23 cellular contexts compared by ENCODE assay signal in the genomic region with DNA sequence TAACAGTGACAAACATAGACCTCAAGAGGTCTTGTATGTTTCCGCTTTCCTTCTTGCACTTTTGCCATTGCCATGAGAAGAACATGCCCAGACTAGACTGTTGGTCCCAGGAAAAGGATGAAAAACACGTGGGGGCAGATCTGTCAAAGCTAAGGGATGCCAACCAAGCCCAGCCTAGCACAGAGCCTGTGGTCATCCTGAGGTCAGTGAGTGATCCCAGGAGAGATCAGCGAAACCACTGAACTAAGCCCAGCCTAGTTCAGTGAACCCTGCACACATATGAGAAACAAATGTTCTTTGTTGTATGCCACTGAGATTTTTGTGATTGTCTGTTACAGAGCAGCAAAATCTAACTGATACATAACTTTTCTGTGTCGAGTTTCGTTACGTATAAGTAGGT.
A peak's percentile ranks its signal among the peaks of the same experiment; 100 is the strongest.
DNase-seq lines count a peak whose midpoint lies in the region; ATAC-seq and TF ChIP-seq lines count a peak whose summit lies in the region.
"Had no signal": no experiment of that assay in that cellular context is flagged by ENCODE, and none has a peak within 500 bp of the region (broad histone marks: within the 10 kb centered on the region; RNA-seq: fewer than 3 reads in every experiment).

No MANE protein-coding gene starts in this region.

- ATAC-seq in GM18502 (IDR thresholded peaks at IDR 0.05; ENCODE audit: poor library complexity, unreplicated experiment): peak; percentile 58
- ATAC-seq in HG02588 (IDR thresholded peaks at IDR 0.05; ENCODE audit: unreplicated experiment): peak; percentile 70
- ATAC-seq in WTC11: no peak
- no peak for ATAC-seq in GM19035 (IDR thresholded peaks at IDR 0.05; ENCODE audit: unreplicated experiment)
- ATAC-seq: esophagus mucosa; stimulated activated naive CD8-positive, alpha-beta T cell treated with anti-CD3 and anti-CD28 coated beads, Interleukin-15, Interleukin-2, amounts not matched to agents 100 U/mL and 50 U/mL, for 24 hours had no signal

- H3K36me3 Mint-ChIP-seq in WTC11: no peaks in the 10 kb centered on the region
- H3K36me3 Mint-ChIP-seq: activated naive CD4-positive, alpha-beta T cell treated with anti-CD3 and anti-CD28 coated beads, Interleukin-2, amount 10 ng/mL, durations not matched to agents 7 days and 5 days had no signal

- POLR2A ChIA-PET in WTC11 (lab: Charles Lee): no interaction called here

- peaks cover 14% of the 10 kb centered on the region; the same call in 1 of the 2 replicates for H3K4me1 Mint-ChIP-seq in WTC11
- H3K4me1 Mint-ChIP-seq: activated naive CD4-positive, alpha-beta T cell treated with anti-CD3 and anti-CD28 coated beads, Interleukin-2, amount 10 ng/mL, durations not matched to agents 7 days and 5 days had no signal

- H3K9me3 ChIP-seq in WERI-Rb-1 (ENCODE audit: severe bottlenecking): no peaks in the 10 kb centered on the region
- H3K9me3 ChIP-seq: left ventricle myocardium inferior, ovary had no signal

- CTCF ChIA-PET in WTC11 (lab: Charles Lee): no interaction called here

- H3K27me3 Mint-ChIP-seq in WTC11 (ENCODE audit: low read depth): no peaks in the 10 kb centered on the region
- H3K27me3 Mint-ChIP-seq: activated naive CD4-positive, alpha-beta T cell treated with anti-CD3 and anti-CD28 coated beads, Interleukin-2, amount 10 ng/mL, durations not matched to agents 7 days and 5 days; dendritic cell treated with granulocyte-macrophage colony-stimulating factor and Interleukin-4, amounts not matched to agents 40 ng/mL and 50 ng/mL, for 4 days had no signal

- peak overlapping the region; percentile 10; the same call in 1 of the 2 replicates for H3K27ac Mint-ChIP-seq in WTC11
- H3K27ac Mint-ChIP-seq: activated naive CD4-positive, alpha-beta T cell treated with anti-CD3 and anti-CD28 coated beads, Interleukin-2, amount 10 ng/mL, durations not matched to agents 7 days and 5 days; dendritic cell treated with granulocyte-macrophage colony-stimulating factor and Interleukin-4, amounts not matched to agents 40 ng/mL and 50 ng/mL, for 4 days; T-helper 2 cell treated with Interferon-gamma antibody and Interleukin-4, amounts not matched to agents 5 μg/mL and 100 μg/mL, for 36 hours had no signal

- TF ChIP-seq CTCF in WTC11 (IDR thresholded peaks at IDR 0.05): no peak
- no peak for TF ChIP-seq CTCF in WERI-Rb-1 (IDR thresholded peaks at IDR 0.05; ENCODE audit: low read depth, low read length)

- no peaks in the 10 kb centered on the region for H3K9me3 Mint-ChIP-seq in WTC11
- H3K9me3 Mint-ChIP-seq: activated naive CD4-positive, alpha-beta T cell treated with anti-CD3 and anti-CD28 coated beads, Interleukin-2, amount 10 ng/mL, durations not matched to agents 7 days and 5 days; H9; T-helper 2 cell treated with Interferon-gamma antibody and Interleukin-4, amounts not matched to agents 5 μg/mL and 100 μg/mL, for 36 hours had no signal

- DNase-seq in WTC11 (ENCODE audit: low spot score): no peak
- peak; percentile 47 for DNase-seq in kidney tubule cell (ENCODE audit: low spot score)
- no peak for DNase-seq in NCI-H446 (lab: John Stamatoyannopoulos, UW)
- DNase-seq in WERI-Rb-1: no peak
- no peak for DNase-seq in mesenteric fat pad (ENCODE audit: low spot score)
- DNase-seq: activated CD4-positive, alpha-beta T cell treated with anti-CD3 and anti-CD28 coated beads for 4 hours; activated CD8-positive, alpha-beta memory T cell treated with anti-CD3 and anti-CD28 coated beads, Interleukin-2, amount 50 U/mL, for 4 hours; activated naive CD4-positive, alpha-beta T cell treated with anti-CD3 and anti-CD28 coated beads, Interleukin-2, amount 10 ng/mL, durations not matched to agents 7 days and 5 days; H9; Karpas-422; left ventricle myocardium inferior; NCI-H1436 treated with DMSO at 0.1 percent for 48 hours; NCI-H2227 treated with DMSO at 0.1 percent for 48 hours; ovary; SHP77 treated with DMSO at 0.1 percent for 48 hours; stimulated activated CD4-positive, alpha-beta T cell treated with anti-CD3 and anti-CD28 coated beads, Interleukin-12 subunit alpha, Interleukin-12 subunit beta, amount 100 ng/mL, for 4 hours; stimulated activated naive CD8-positive, alpha-beta T cell treated with anti-CD3 and anti-CD28 coated beads, Interleukin-15, Interleukin-2, amounts not matched to agents 100 U/mL and 50 U/mL, for 24 hours had no signal

- H3K4me3 ChIP-seq in WERI-Rb-1 (ENCODE audit: low read depth, low read length): no peak overlapping the region
- H3K4me3 ChIP-seq: left ventricle myocardium inferior, ovary had no signal

- no peaks in the 10 kb centered on the region for H3K27me3 ChIP-seq in WERI-Rb-1 (ENCODE audit: insufficient read depth, low read depth, severe bottlenecking)
- H3K27me3 ChIP-seq: ovary had no signal

- H3K27ac ChIP-seq in WERI-Rb-1: no peak overlapping the region
- H3K27ac ChIP-seq: left ventricle myocardium inferior, ovary had no signal

- H3K4me3 Mint-ChIP-seq in WTC11: no peak overlapping the region
- H3K4me3 Mint-ChIP-seq: activated naive CD4-positive, alpha-beta T cell treated with anti-CD3 and anti-CD28 coated beads, Interleukin-2, amount 10 ng/mL, durations not matched to agents 7 days and 5 days; dendritic cell treated with granulocyte-macrophage colony-stimulating factor and Interleukin-4, amounts not matched to agents 40 ng/mL and 50 ng/mL, for 4 days; H9; T-helper 2 cell treated with Interferon-gamma antibody and Interleukin-4, amounts not matched to agents 5 μg/mL and 100 μg/mL, for 36 hours had no signal

- H3K36me3 ChIP-seq in WERI-Rb-1: no peaks in the 10 kb centered on the region
- H3K36me3 ChIP-seq: left ventricle myocardium inferior, ovary had no signal

TF ChIP-seq in WTC11, 78 proteins besides CTCF, POLR2A, EP300 and RAD21:
- no peak for TF ChIP-seq NR2C2 (CRISPR knock-in tag; IDR thresholded peaks at IDR 0.05)
- TF ChIP-seq, protein P1, sequence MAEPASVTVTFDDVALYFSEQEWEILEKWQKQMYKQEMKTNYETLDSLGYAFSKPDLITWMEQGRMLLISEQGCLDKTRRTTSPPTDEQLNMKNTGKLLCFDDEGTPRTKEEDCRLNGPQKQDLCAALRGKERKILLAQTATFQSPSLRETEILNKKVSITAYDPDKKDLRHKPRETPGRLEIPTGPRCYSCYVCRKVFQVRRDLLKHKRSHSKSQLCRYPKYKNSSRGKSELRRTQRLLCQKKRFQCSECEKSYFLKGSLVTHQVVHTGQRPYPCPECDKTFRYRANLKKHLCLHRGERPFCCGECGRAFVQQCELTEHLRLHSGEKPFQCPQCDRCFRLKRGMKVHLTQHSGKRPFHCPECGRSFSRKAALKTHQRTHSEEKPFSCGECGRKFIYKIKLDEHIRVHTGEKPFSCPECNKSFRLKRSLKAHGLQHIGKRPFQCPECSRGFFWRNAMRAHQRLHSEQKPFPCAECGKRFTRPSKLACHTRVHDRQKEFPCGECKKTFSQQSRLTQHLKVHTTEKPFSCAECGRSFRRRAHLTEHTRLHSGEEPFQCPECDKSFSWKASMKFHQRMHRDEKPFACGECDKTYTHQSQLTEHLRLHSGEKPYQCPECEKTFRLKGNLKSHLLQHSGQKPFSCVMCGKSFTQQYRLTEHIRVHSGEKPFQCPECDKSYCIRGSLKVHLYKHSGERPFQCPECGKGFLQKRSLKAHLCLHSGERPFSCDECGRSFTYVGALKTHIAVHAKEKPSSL (CRISPR knock-in tag; conservative IDR thresholded peaks at IDR 0.05): no peak
- no peak for TF ChIP-seq FOXP1 (CRISPR knock-in tag; IDR thresholded peaks at IDR 0.05; ENCODE audit: borderline replicate concordance)
- TF ChIP-seq ZNF138 (CRISPR knock-in tag; conservative IDR thresholded peaks at IDR 0.05): no peak
- TF ChIP-seq, protein P2, sequence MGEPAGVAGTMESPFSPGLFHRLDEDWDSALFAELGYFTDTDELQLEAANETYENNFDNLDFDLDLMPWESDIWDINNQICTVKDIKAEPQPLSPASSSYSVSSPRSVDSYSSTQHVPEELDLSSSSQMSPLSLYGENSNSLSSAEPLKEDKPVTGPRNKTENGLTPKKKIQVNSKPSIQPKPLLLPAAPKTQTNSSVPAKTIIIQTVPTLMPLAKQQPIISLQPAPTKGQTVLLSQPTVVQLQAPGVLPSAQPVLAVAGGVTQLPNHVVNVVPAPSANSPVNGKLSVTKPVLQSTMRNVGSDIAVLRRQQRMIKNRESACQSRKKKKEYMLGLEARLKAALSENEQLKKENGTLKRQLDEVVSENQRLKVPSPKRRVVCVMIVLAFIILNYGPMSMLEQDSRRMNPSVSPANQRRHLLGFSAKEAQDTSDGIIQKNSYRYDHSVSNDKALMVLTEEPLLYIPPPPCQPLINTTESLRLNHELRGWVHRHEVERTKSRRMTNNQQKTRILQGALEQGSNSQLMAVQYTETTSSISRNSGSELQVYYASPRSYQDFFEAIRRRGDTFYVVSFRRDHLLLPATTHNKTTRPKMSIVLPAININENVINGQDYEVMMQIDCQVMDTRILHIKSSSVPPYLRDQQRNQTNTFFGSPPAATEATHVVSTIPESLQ (CRISPR knock-in tag; IDR thresholded peaks at IDR 0.05): no peak
- TF ChIP-seq TEAD1 (CRISPR knock-in tag; IDR thresholded peaks at IDR 0.05): no peak
- no peak for TF ChIP-seq KAT7 (CRISPR knock-in tag; IDR thresholded peaks at IDR 0.05; ENCODE audit: borderline replicate concordance)
- no peak for TF ChIP-seq PRRX2 (CRISPR knock-in tag; IDR thresholded peaks at IDR 0.05)
- TF ChIP-seq MXD4 (CRISPR knock-in tag; IDR thresholded peaks at IDR 0.05; ENCODE audit: borderline replicate concordance): no peak
- no peak for TF ChIP-seq CBFB (CRISPR knock-in tag; IDR thresholded peaks at IDR 0.05; ENCODE audit: low read depth)
- TF ChIP-seq GRHL2 (CRISPR knock-in tag; IDR thresholded peaks at IDR 0.05; ENCODE audit: insufficient replicate concordance, severe bottlenecking): no peak
- TF ChIP-seq ZNF416 (CRISPR knock-in tag; IDR thresholded peaks at IDR 0.05): no peak
- TF ChIP-seq, protein P3, sequence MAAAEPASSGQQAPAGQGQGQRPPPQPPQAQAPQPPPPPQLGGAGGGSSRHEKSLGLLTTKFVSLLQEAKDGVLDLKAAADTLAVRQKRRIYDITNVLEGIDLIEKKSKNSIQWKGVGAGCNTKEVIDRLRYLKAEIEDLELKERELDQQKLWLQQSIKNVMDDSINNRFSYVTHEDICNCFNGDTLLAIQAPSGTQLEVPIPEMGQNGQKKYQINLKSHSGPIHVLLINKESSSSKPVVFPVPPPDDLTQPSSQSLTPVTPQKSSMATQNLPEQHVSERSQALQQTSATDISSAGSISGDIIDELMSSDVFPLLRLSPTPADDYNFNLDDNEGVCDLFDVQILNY (CRISPR knock-in tag; IDR thresholded peaks at IDR 0.05): no peak

Comparison
In these comparisons a context has a peak if more than half of its experiments do, and no peak if none do; other contexts are left out.
1. ATAC-seq: peak in GM18502 (single experiment) and HG02588 (single experiment); none in WTC11 (single experiment) and GM19035 (single experiment).